In the genomic region with DNA sequence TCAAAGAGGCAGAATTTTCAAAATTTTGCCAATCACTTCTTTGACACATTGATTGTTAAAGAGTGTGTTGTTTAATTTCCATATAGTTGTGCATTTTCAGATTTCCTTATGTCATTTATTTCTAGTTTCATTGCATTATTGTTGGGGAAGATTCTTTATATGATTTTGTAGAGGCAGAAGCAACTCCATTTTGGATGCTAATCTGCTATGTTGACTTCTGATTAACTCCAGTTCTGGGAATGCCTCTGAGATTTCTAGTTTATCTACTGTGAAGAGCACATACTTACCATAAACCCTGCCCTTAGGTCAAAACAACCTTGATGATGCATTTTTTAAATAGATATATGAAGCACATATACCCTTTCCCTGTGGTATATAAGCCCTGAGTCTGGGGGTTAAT, we compare ENCODE assay signal across 21 cellular contexts. TPM values are rescaled to one million over a fixed set of nuclear protein-coding genes. Genes with fewer than 3 reads are reported as not detected.
DNase-seq lines count a peak whose midpoint lies in the region; ATAC-seq, FAIRE-seq and TF ChIP-seq lines count a peak whose summit lies in the region.
"Had no signal": no experiment of that assay in that cellular context is flagged by ENCODE, and none has a peak within 500 bp of the region (broad histone marks: within the 10 kb centered on the region; RNA-seq: fewer than 3 reads in every experiment).

No MANE protein-coding gene starts in this region.

- TF ChIP-seq POLR2A in A549 (IDR thresholded peaks at IDR 0.05; ENCODE audit: low read length) = no peak

- ATAC-seq in A549 (no peak), HG03354 (IDR thresholded peaks at IDR 0.05; ENCODE audit: poor library complexity, severe bottlenecking, unreplicated experiment) (no peak)
- ATAC-seq: GM23338 had no signal

- H3K27ac ChIP-seq in A549 = peak overlapping the region; percentile 79 to 85; a peak in 5 of 6 replicates
- peak overlapping the region; percentile 21 for H3K27ac ChIP-seq in rectal smooth muscle tissue (ENCODE audit: low read depth, low read length)
- H3K27ac ChIP-seq: C4-2B had no signal

- no peaks in the 10 kb centered on the region for H3K36me3 ChIP-seq in rectal smooth muscle tissue (ENCODE audit: control insufficient read depth, insufficient read depth, low read length)

- TF ChIP-seq RAD21 in A549 (conservative IDR thresholded peaks at IDR 0.05 in 1 of 2, IDR thresholded peaks at IDR 0.05 in 1 of 2) = no peak

- H3K4me1 Mint-ChIP-seq in mesothelial cell of epicardium = peaks cover 45% of the 10 kb centered on the region
- H3K4me1 Mint-ChIP-seq: CD4-positive, alpha-beta memory T cell had no signal

- no peak for TF ChIP-seq EP300 in A549 (IDR thresholded peaks at IDR 0.05)

- FAIRE-seq in A549 (lab: Jason Lieb, UNC) = peak; percentile 51
- FAIRE-seq: A204.1, GM12892, GM18507, H54, HTR-8/SVneo had no signal

- no peaks in the 10 kb centered on the region for H3K27me3 ChIP-seq in rectal smooth muscle tissue (ENCODE audit: control insufficient read depth, insufficient read depth, low read length)

- H3K27me3 Mint-ChIP-seq in mesothelial cell of epicardium (ENCODE audit: low read depth) = no peaks in the 10 kb centered on the region

- POLR2A ChIA-PET in A549 (lab: Yijun Ruan, JAX) = interaction anchor here (1.9 to 4.7 kb wide), 3 partner anchors 29 to 78 kb away, joined by 8 to 21 read pairs (median 16); partner anchors contain the start of genes EIF4G2 and ZBED5

- 0 out of 3 replicates have a peak, but pooled peaks cover 14% of the 10 kb centered on the region for H3K9me3 ChIP-seq in A549

- no peak overlapping the region for H3K4me3 ChIP-seq in A549
- H3K4me3 ChIP-seq in rectal smooth muscle tissue (ENCODE audit: low read length) = no peak overlapping the region
- H3K4me3 ChIP-seq: GM23338 had no signal

- H3K9ac ChIP-seq in rectal smooth muscle tissue (ENCODE audit: low read length) = no peak overlapping the region

- peaks cover 47% of the 10 kb centered on the region for H3K4me1 ChIP-seq in A549
- peaks cover 13% of the 10 kb centered on the region for H3K4me1 ChIP-seq in rectal smooth muscle tissue (ENCODE audit: control insufficient read depth, insufficient read depth, low read length)

- peaks cover 56% of the 10 kb centered on the region for H3K9me3 Mint-ChIP-seq in mesothelial cell of epicardium

- TF ChIP-seq CTCF in A549 (IDR thresholded peaks at IDR 0.05) (no peak), mesothelial cell of epicardium (IDR thresholded peaks at IDR 0.05; ENCODE audit: unreplicated experiment) (no peak)

- CTCF ChIA-PET in A549 (lab: Yijun Ruan, JAX) = interaction anchor here (1.2 to 3.4 kb wide), 3 partner anchors 9 to 44 kb away, joined by 3 to 9 read pairs (median 4); no protein-coding TSS in a partner anchor

- no peak overlapping the region for H3K4me2 ChIP-seq in A549
- H3K4me2 ChIP-seq: GM23338 had no signal

- DNase-seq in A549 (ENCODE audit: low read depth in 1 of 2, low spot score in 1 of 2) (no peak), OCI-M1 (lab: John Stamatoyannopoulos, UW) (peak; percentile 60), mesothelial cell of epicardium (ENCODE audit: low spot score in 2 of 2, unreplicated experiment in 2 of 2) (no peak), SHP77 treated with DMSO at 0.1 percent for 48 hours (lab: John Stamatoyannopoulos, UW) (no peak), NK-92 (lab: John Stamatoyannopoulos, UW; ENCODE audit: unreplicated experiment) (no peak)
- DNase-seq: AML-193; CD4-positive, alpha-beta memory T cell; DMS153; DMS79; GDM1; HCEC 1CT; IMR-90 had no signal

- H3K27ac Mint-ChIP-seq in mesothelial cell of epicardium = peak overlapping the region; percentile 94
- H3K27ac Mint-ChIP-seq: CD4-positive, alpha-beta memory T cell; GM23338 had no signal

- H3K4me3 Mint-ChIP-seq in mesothelial cell of epicardium = no peak overlapping the region
- H3K4me3 Mint-ChIP-seq: CD4-positive, alpha-beta memory T cell; GM23338 had no signal

- H3K36me3 Mint-ChIP-seq in mesothelial cell of epicardium = peaks cover 49% of the 10 kb centered on the region

TF ChIP-seq in A549, 52 proteins besides CTCF, POLR2A, EP300 and RAD21:
- TF ChIP-seq, protein P1, sequence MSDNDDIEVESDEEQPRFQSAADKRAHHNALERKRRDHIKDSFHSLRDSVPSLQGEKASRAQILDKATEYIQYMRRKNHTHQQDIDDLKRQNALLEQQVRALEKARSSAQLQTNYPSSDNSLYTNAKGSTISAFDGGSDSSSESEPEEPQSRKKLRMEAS (IDR thresholded peaks at IDR 0.05) = no peak
- TF ChIP-seq ESRRA (IDR thresholded peaks at IDR 0.05; ENCODE audit: borderline replicate concordance, low read length) (no peak), ZSCAN20 (CRISPR knock-in tag; IDR thresholded peaks at IDR 0.05) (no peak), MAZ (IDR thresholded peaks at IDR 0.05; ENCODE audit: borderline replicate concordance, low read depth, low read length) (no peak), NFE2L2 (conservative IDR thresholded peaks at IDR 0.05; ENCODE audit: low read length) (no peak), RFX5 (IDR thresholded peaks at IDR 0.05) (no peak), BHLHE40 (IDR thresholded peaks at IDR 0.05; ENCODE audit: low read depth, low read length) (no peak), MYC (IDR thresholded peaks at IDR 0.05; ENCODE audit: borderline replicate concordance, low read length) (no peak), RARB (CRISPR knock-in tag; IDR thresholded peaks at IDR 0.05) (no peak), CBX8 (IDR thresholded peaks at IDR 0.05) (no peak), NPAS2 (CRISPR knock-in tag; IDR thresholded peaks at IDR 0.05; ENCODE audit: borderline replicate concordance) (no peak)

RNA-seq across cellular contexts. Expression of gene ZBED5, which starts 29.5 kb away (rescaled TPM):
- polyA plus RNA-seq in A549 (2011; rRNA removed) (132 and 142 TPM in 2 replicates), A549 (2017; fragmentation: RNase III; extraction: RNeasy Plus Mini Kit Qiagen cat#74134 plus additional on column Dnase treatment) (60.6 to 65.9 TPM (median 61.8 TPM) in 3 replicates)
- polyA plus RNA-seq in A549 (2012; cell fraction: cytosol; rRNA removed) = 23.1 and 23.9 TPM in 2 replicates
- 26.1 and 34.9 TPM in 2 replicates for polyA plus RNA-seq in A549 (2012; cell fraction: nucleus; rRNA removed)
- 263 and 357 TPM in 2 replicates for polyA minus RNA-seq in A549 (2011; rRNA and poly(A)+ RNA removed)
- 116 to 120 TPM (median 120 TPM) in 3 replicates for total RNA-seq in mesothelial cell of epicardium
